In the genomic region with DNA sequence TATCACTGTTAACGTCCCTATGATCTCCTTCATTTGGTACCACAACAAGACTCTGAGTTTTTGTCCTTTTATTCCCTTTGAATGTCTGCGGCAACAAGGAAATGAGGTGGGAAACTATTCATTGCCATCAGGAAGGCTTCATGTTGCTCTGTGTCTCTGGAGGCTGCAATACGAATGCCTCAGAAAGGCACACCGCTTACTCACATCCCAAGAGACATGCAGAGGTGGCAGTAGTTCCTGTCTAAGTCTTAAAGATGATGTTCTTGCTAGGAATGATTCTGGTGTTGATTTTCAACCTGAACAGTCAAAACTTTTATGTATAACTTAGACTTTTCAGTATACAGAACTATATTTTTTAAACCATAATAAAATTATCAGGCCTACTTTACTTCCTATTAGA, we compare ENCODE assay signal across 14 cellular contexts.
A peak's percentile ranks its signal among the peaks of the same experiment; 100 is the strongest.
DNase-seq lines count a peak whose midpoint lies in the region; ATAC-seq and TF ChIP-seq lines count a peak whose summit lies in the region.
"Had no signal": no experiment of that assay in that cellular context is flagged by ENCODE, and none has a peak within 500 bp of the region (broad histone marks: within the 10 kb centered on the region; RNA-seq: fewer than 3 reads in every experiment).

No MANE protein-coding gene starts in this region.

- no peak for ATAC-seq in HG03095 (IDR thresholded peaks at IDR 0.05; ENCODE audit: unreplicated experiment)
- ATAC-seq in HG02981 (IDR thresholded peaks at IDR 0.05; ENCODE audit: unreplicated experiment): no peak
- ATAC-seq: CD8-positive, alpha-beta T cell had no signal

- DNase-seq in NCI-H82 (lab: John Stamatoyannopoulos, UW) (peak; percentile 39), NCI-H82 treated with DMSO at 0.1 percent for 48 hours (lab: John Stamatoyannopoulos, UW; ENCODE audit: unreplicated experiment) (no peak)
- DNase-seq: C1 segment of cervical spinal cord; CD4-positive, CD25-positive, alpha-beta regulatory T cell; CD8-positive, alpha-beta T cell; DMS153; DND-41; GOT3; H7; HCEC 1CT had no signal

- peak overlapping the region; percentile 82; the same call in 1 of the 2 replicates for H3K27ac ChIP-seq in C4-2B
- peak overlapping the region; percentile 69 for H3K27ac ChIP-seq in VCaP

- TF ChIP-seq CTCF in C4-2B (conservative IDR thresholded peaks at IDR 0.05) (no peak), VCaP (conservative IDR thresholded peaks at IDR 0.05) (no peak)
